In the genomic region with DNA sequence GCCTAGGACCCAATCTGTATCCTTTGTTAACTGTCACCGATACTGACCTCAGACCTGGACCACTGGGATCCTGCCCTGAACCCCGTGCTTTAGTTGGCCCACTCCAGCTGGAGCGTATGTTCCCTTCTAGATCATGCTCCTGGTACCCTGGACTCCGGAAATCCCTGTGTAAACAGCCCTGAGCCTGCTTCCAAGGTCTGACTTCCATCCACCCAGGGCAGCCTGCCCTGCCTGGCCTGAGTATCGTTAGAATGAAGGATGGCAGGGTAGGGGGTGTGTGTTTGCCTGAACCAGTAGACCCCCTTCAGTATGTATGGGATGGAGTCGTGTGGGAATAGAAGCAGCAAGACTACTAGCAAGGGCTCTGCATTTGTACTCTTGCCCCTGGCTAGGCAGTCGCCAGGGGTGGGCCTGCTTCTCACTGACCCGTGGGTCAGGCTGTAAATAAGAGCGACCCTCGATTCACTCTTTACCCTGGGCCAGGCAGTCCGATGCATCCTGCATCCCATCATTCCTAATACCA, we compare ENCODE assay signal across 9 cellular contexts. TPM values are rescaled to one million over a fixed set of nuclear protein-coding genes. Genes with fewer than 3 reads are reported as not detected.
DNase-seq lines count a peak whose midpoint lies in the region; FAIRE-seq and TF ChIP-seq lines count a peak whose summit lies in the region.
"Had no signal": no experiment of that assay in that cellular context is flagged by ENCODE, and none has a peak within 500 bp of the region (broad histone marks: within the 10 kb centered on the region; RNA-seq: fewer than 3 reads in every experiment).

No MANE protein-coding gene starts in this region.

- in situ Hi-C loops in KBM-7 (cut with MboI; ENCODE audit: low pct_unique_long_range_greater_than_20kb, low sequenced_read_pairs) = no loop called here

- no peaks in the 10 kb centered on the region for H3K9me3 ChIP-seq in cardiac muscle cell (ENCODE audit: low read depth)

- FAIRE-seq in urothelium cell line (lab: Jason Lieb, UNC) = peak; percentile 53

- peaks cover 10% of the 10 kb centered on the region for H3K4me1 ChIP-seq in cardiac muscle cell (ENCODE audit: low read depth)

- H3K4me3 ChIP-seq in cardiac muscle cell = peak overlapping the region; percentile 97
- H3K4me3 ChIP-seq in choroid plexus epithelial cell (ENCODE audit: low read depth, low read length) = peak overlapping the region; percentile 68

- peak overlapping the region; percentile 91 for H3K27ac ChIP-seq in cardiac muscle cell

- no peak for DNase-seq in cardiac muscle cell (ENCODE audit: low read depth in 1 of 2, low spot score in 1 of 2)
- no peak for DNase-seq in cardiac septum (ENCODE audit: low spot score)
- no peak for DNase-seq in choroid plexus epithelial cell (ENCODE audit: low read depth)
- peak; percentile 37 for DNase-seq in midbrain (lab: John Stamatoyannopoulos, UW)
- no peak for DNase-seq in urothelium cell line (ENCODE audit: low spot score)
- no peak for DNase-seq in KBM-7
- no peak for DNase-seq in NCI-H2029 (lab: John Stamatoyannopoulos, UW)
- DNase-seq in activated CD4-positive, alpha-beta T cell treated with anti-CD3 and anti-CD28 coated beads for 1 hour = no peak
- DNase-seq: Kasumi-1 had no signal

- H3K36me3 ChIP-seq in cardiac muscle cell = peaks cover 3% of the 10 kb centered on the region

- intact Hi-C loops in cardiac septum (cut with DNase I) = no loop called here

- H3K27me3 ChIP-seq in cardiac muscle cell = no peaks in the 10 kb centered on the region

- TF ChIP-seq CTCF in cardiac muscle cell (IDR thresholded peaks at IDR 0.05; ENCODE audit: low read depth, low read length) = no peak
- TF ChIP-seq CTCF in choroid plexus epithelial cell (conservative IDR thresholded peaks at IDR 0.05; ENCODE audit: low read depth, low read length) = no peak

RNA-seq across cellular contexts. Expression of gene TMEM98, which starts 0.7 kb away (rescaled TPM):
- total RNA-seq in cardiac muscle cell (166 and 230 TPM in 2 replicates), cardiac septum (12.9 TPM)
- 216 and 217 TPM in 2 replicates for polyA plus RNA-seq in cardiac muscle cell

RNA-seq across cellular contexts. Expression of gene MYO1D, which starts 50.3 kb away (rescaled TPM):
- total RNA-seq in cardiac muscle cell = 43.7 and 56.4 TPM in 2 replicates
- polyA plus RNA-seq in cardiac muscle cell = 30.3 and 34.3 TPM in 2 replicates
- total RNA-seq in cardiac septum = 18.9 TPM

Comparison
In these comparisons a context has a peak if more than half of its experiments do, and no peak if none do; other contexts are left out.
1. RNA of gene TMEM98, which starts 0.7 kb away (total RNA-seq): 166 to 230 TPM in cardiac muscle cell; 12.9 TPM in cardiac septum (single experiment); every median in the first group is over 10 times any median in the second.